In the genomic region with DNA sequence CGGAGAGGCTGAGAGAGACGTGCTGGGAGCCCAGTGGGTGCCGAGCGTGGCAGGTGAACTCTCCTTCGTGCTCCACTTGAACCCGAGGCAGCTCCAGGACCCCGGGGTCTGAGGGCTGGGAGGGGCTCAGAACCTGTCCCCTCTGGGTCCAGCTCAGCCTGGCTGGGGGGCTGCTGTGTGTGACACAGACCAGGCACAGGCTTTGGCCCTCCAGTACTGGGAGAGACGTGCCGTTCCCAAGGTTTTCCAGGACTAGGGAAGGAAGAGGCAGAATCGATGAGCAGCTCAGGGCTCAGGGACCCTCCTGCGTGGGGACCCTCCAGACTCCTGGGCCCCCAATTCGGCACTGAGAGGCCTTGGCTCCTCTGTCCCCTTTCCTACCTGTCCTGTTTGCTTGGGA, we compare ENCODE assay signal across 32 cellular contexts. TPM values are rescaled to one million over a fixed set of nuclear protein-coding genes. Genes with fewer than 3 reads are reported as not detected.
DNase-seq lines count a peak whose midpoint lies in the region; ATAC-seq, FAIRE-seq and TF ChIP-seq lines count a peak whose summit lies in the region.
"Had no signal": no experiment of that assay in that cellular context is flagged by ENCODE, and none has a peak within 500 bp of the region (broad histone marks: within the 10 kb centered on the region; RNA-seq: fewer than 3 reads in every experiment).

No MANE protein-coding gene starts in this region.

- no peaks in the 10 kb centered on the region for H3K36me3 ChIP-seq in kidney (ENCODE audit: control insufficient read depth in 1 of 2, insufficient read depth in 2 of 2, low read length in 2 of 2)
- peaks cover 39% of the 10 kb centered on the region for H3K36me3 ChIP-seq in OCI-LY7 (ENCODE audit: insufficient read depth, low read length)
- H3K36me3 ChIP-seq: BE2C had no signal

- no peak overlapping the region for H2AFZ ChIP-seq in OCI-LY7 (ENCODE audit: low read length)

- TF ChIP-seq CTCF in kidney (IDR thresholded peaks at IDR 0.05; ENCODE audit: borderline replicate concordance, extremely low read depth, insufficient read depth): no peak
- no peak for TF ChIP-seq CTCF in GM13976 (IDR thresholded peaks at IDR 0.05; ENCODE audit: borderline replicate concordance, control extremely low read depth, extremely low read depth, insufficient read depth, missing control alignments)
- TF ChIP-seq CTCF in OCI-LY7 (conservative IDR thresholded peaks at IDR 0.05; ENCODE audit: low read length): no peak

- no peak overlapping the region for H3K4me3 ChIP-seq in kidney (ENCODE audit: low read length in 2 of 2)
- no peak overlapping the region for H3K4me3 ChIP-seq in OCI-LY7 (ENCODE audit: low read depth, low read length, poor library complexity, severe bottlenecking)
- H3K4me3 ChIP-seq: BLaER1, GM12878 had no signal

- in situ Hi-C loops in GM13976 (cut with MboI; ENCODE audit: low sequenced_read_pairs, unreplicated experiment): no loop called here

- H3K27ac ChIP-seq in kidney (ENCODE audit: low read depth in 2 of 2, low read length in 2 of 2) (no peak overlapping the region), OCI-LY7 (ENCODE audit: low read depth, low read length, poor library complexity, severe bottlenecking) (no peak overlapping the region)
- H3K27ac ChIP-seq: BLaER1 had no signal

- no TSS peak for BruUV-seq in OCI-LY7 (replicated peaks; lab: Mats Ljungman, UMichigan)

- H3K79me2 ChIP-seq in OCI-LY7 (ENCODE audit: insufficient read depth, low read depth, low read length): peaks cover 13% of the 10 kb centered on the region; the same call in 1 of the 2 replicates

- H3K4me1 Mint-ChIP-seq in dendritic cell treated with granulocyte-macrophage colony-stimulating factor and Interleukin-4, amounts not matched to agents 40 ng/mL and 50 ng/mL, for 4 days (ENCODE audit: low read depth): peaks cover 55% of the 10 kb centered on the region
- peaks cover 61% of the 10 kb centered on the region for H3K4me1 Mint-ChIP-seq in stimulated activated memory B cell treated with anti-CD40 and anti-IgM and Interleukin-4, amounts not matched to agents 10 μg/mL and 1 μg/mL and 100 μg/mL, for 72 hours

- FAIRE-seq in kidney (lab: Jason Lieb, UNC): no peak
- FAIRE-seq in HTR-8/SVneo (lab: Jason Lieb, UNC): no peak
- FAIRE-seq: A204.1, GM12878, GM12892, GM19239 had no signal

- H3K27ac Mint-ChIP-seq in dendritic cell treated with granulocyte-macrophage colony-stimulating factor and Interleukin-4, amounts not matched to agents 40 ng/mL and 50 ng/mL, for 4 days: peak overlapping the region; percentile 50
- peak overlapping the region; percentile 71 for H3K27ac Mint-ChIP-seq in stimulated activated memory B cell treated with anti-CD40 and anti-IgM and Interleukin-4, amounts not matched to agents 10 μg/mL and 1 μg/mL and 100 μg/mL, for 72 hours
- H3K27ac Mint-ChIP-seq: CD4-positive, CD25-positive, alpha-beta regulatory T cell had no signal

- POLR2A ChIA-PET in OCI-LY7 (lab: Charles Lee): no interaction called here

- CTCF ChIA-PET in OCI-LY7 (lab: Charles Lee; ENCODE audit: unreplicated experiment): no interaction called here

- H3K4me1 ChIP-seq in kidney (ENCODE audit: control insufficient read depth in 1 of 2, insufficient read depth in 1 of 2, low read depth in 1 of 2, low read length in 2 of 2): no peaks in the 10 kb centered on the region
- H3K4me1 ChIP-seq in OCI-LY7 (ENCODE audit: insufficient read depth, low read length, poor library complexity, severe bottlenecking): peaks cover 24% of the 10 kb centered on the region
- H3K4me1 ChIP-seq: BE2C had no signal

- no peak overlapping the region for H3K4me2 ChIP-seq in OCI-LY7 (ENCODE audit: low read length)

- H3K4me3 Mint-ChIP-seq in dendritic cell treated with granulocyte-macrophage colony-stimulating factor and Interleukin-4, amounts not matched to agents 40 ng/mL and 50 ng/mL, for 4 days: no peak overlapping the region
- H3K4me3 Mint-ChIP-seq in stimulated activated memory B cell treated with anti-CD40 and anti-IgM and Interleukin-4, amounts not matched to agents 10 μg/mL and 1 μg/mL and 100 μg/mL, for 72 hours: no peak overlapping the region
- H3K4me3 Mint-ChIP-seq: CD4-positive, alpha-beta memory T cell; CD4-positive, CD25-positive, alpha-beta regulatory T cell; CD8-positive, alpha-beta memory T cell had no signal

- H3K9me3 ChIP-seq in kidney (ENCODE audit: control insufficient read depth in 1 of 2, low read length in 2 of 2) (no peaks in the 10 kb centered on the region), OCI-LY7 (ENCODE audit: low read length) (no peaks in the 10 kb centered on the region)
- H3K9me3 ChIP-seq: BE2C, BLaER1 had no signal

- intact Hi-C loops in dendritic cell treated with granulocyte-macrophage colony-stimulating factor and Interleukin-4, amounts not matched to agents 40 ng/mL and 50 ng/mL, for 4 days (cut with micrococcal nuclease): no loop called here
- intact Hi-C loops in kidney (cut with DNase I): no loop called here
- intact Hi-C loops in OCI-LY7 (cut with micrococcal nuclease; ENCODE audit: unreplicated experiment): no loop called here

- DNase-seq in kidney (peak; percentile 51), NCI-H1092 (lab: John Stamatoyannopoulos, UW) (no peak), GM13976 (ENCODE audit: low spot score) (no peak), HTR-8/SVneo (ENCODE audit: insufficient read length, low spot score) (no peak), OCI-LY7 (ENCODE audit: low spot score) (no peak)
- DNase-seq: 8988T; ACHN; BE2C; C1 segment of cervical spinal cord; CD4-positive, alpha-beta memory T cell; CD4-positive, CD25-positive, alpha-beta regulatory T cell; CD8-positive, alpha-beta memory T cell; COR-L47; DMS 273 treated with DMSO at 0.1 percent for 48 hours; DMS153; DMS53; DMS79; DND-41; EL; GDM1 had no signal

- no peaks in the 10 kb centered on the region for H3K9me3 Mint-ChIP-seq in dendritic cell treated with granulocyte-macrophage colony-stimulating factor and Interleukin-4, amounts not matched to agents 40 ng/mL and 50 ng/mL, for 4 days
- H3K9me3 Mint-ChIP-seq in stimulated activated memory B cell treated with anti-CD40 and anti-IgM and Interleukin-4, amounts not matched to agents 10 μg/mL and 1 μg/mL and 100 μg/mL, for 72 hours: no peaks in the 10 kb centered on the region
- H3K9me3 Mint-ChIP-seq: CD4-positive, CD25-positive, alpha-beta regulatory T cell; CD8-positive, alpha-beta memory T cell had no signal

- H3K9me2 ChIP-seq in OCI-LY7 (ENCODE audit: insufficient read depth, low read length): no peaks in the 10 kb centered on the region

- H3K27me3 Mint-ChIP-seq in dendritic cell treated with granulocyte-macrophage colony-stimulating factor and Interleukin-4, amounts not matched to agents 40 ng/mL and 50 ng/mL, for 4 days: peaks cover 2% of the 10 kb centered on the region
- H3K27me3 Mint-ChIP-seq in stimulated activated memory B cell treated with anti-CD40 and anti-IgM and Interleukin-4, amounts not matched to agents 10 μg/mL and 1 μg/mL and 100 μg/mL, for 72 hours: no peaks in the 10 kb centered on the region

- H4K20me1 ChIP-seq in OCI-LY7 (ENCODE audit: insufficient read depth, low read length): no peaks in the 10 kb centered on the region
- H4K20me1 ChIP-seq: BLaER1 had no signal

- H3K36me3 Mint-ChIP-seq in dendritic cell treated with granulocyte-macrophage colony-stimulating factor and Interleukin-4, amounts not matched to agents 40 ng/mL and 50 ng/mL, for 4 days (ENCODE audit: low read depth): peaks cover 43% of the 10 kb centered on the region
- H3K36me3 Mint-ChIP-seq in stimulated activated memory B cell treated with anti-CD40 and anti-IgM and Interleukin-4, amounts not matched to agents 10 μg/mL and 1 μg/mL and 100 μg/mL, for 72 hours: peaks cover 52% of the 10 kb centered on the region
- H3K36me3 Mint-ChIP-seq: CD4-positive, alpha-beta memory T cell; CD4-positive, CD25-positive, alpha-beta regulatory T cell; CD8-positive, alpha-beta memory T cell had no signal

- no peak overlapping the region for H3K9ac ChIP-seq in kidney (ENCODE audit: low read length in 2 of 2)

- ATAC-seq in stimulated activated memory B cell treated with anti-CD40 and anti-IgM and Interleukin-4, amounts not matched to agents 10 μg/mL and 1 μg/mL and 100 μg/mL, for 72 hours: no peak
- ATAC-seq: GM12878 had no signal

RNA-seq across cellular contexts. Expression of gene SIGLEC10, which starts 2.3 kb away (rescaled TPM):
- total RNA-seq in kidney (33.8 TPM), OCI-LY7 (2022) (23.3 and 26.6 TPM in 2 replicates)
- 0.34 TPM for polyA plus RNA-seq in kidney (ENCODE audit: insufficient read depth, low read depth, low replicate concordance)
- 20.7 and 25.2 TPM in 2 replicates for total RNA-seq in OCI-LY7 (2014; rRNA removed; shearing (Covaris generic))
- total RNA-seq: A673, Daoy, G401 had no signal
- polyA plus RNA-seq: AG04450 had no signal

RNA-seq across cellular contexts. Expression of gene C19orf84, which starts 24.8 kb away (rescaled TPM):
- total RNA-seq in kidney: not detected
- polyA plus RNA-seq in kidney (ENCODE audit: insufficient read depth, low read depth, low replicate concordance): not detected
- total RNA-seq in OCI-LY7 (2014; rRNA removed; shearing (Covaris generic)): not detected in 2 replicates
- not detected in 2 replicates for total RNA-seq in OCI-LY7 (2022)
- total RNA-seq: A673; CD4-positive, alpha-beta memory T cell; CD4-positive, CD25-positive, alpha-beta regulatory T cell; CD8-positive, alpha-beta memory T cell; Daoy; G401 had no signal
- polyA plus RNA-seq: AG04450; CD14-positive monocyte; CD4-positive, alpha-beta memory T cell; CD4-positive, CD25-positive, alpha-beta regulatory T cell; CD8-positive, alpha-beta memory T cell had no signal

RNA-seq across cellular contexts. Expression of gene LIM2, which starts 27.4 kb away (rescaled TPM):
- total RNA-seq in kidney (not detected), OCI-LY7 (2022) (not detected in 2 replicates)
- not detected for polyA plus RNA-seq in kidney (ENCODE audit: insufficient read depth, low read depth, low replicate concordance)
- total RNA-seq in OCI-LY7 (2014; rRNA removed; shearing (Covaris generic)): not detected in 2 replicates
- total RNA-seq: A673; CD4-positive, alpha-beta memory T cell; CD4-positive, CD25-positive, alpha-beta regulatory T cell; Daoy; G401; GM12878 had no signal
- polyA plus RNA-seq: AG04450; CD14-positive monocyte; CD4-positive, alpha-beta memory T cell; CD4-positive, CD25-positive, alpha-beta regulatory T cell; GM12878 had no signal

RNA-seq across cellular contexts. Expression of gene NKG7, which starts 42.7 kb away (rescaled TPM):
- 7.9 TPM for total RNA-seq in kidney
- 3.5 TPM for polyA plus RNA-seq in kidney (ENCODE audit: insufficient read depth, low read depth, low replicate concordance)
- total RNA-seq in OCI-LY7 (2014; rRNA removed; shearing (Covaris generic)): not detected in 2 replicates
- total RNA-seq in OCI-LY7 (2022): not detected in 2 replicates
- total RNA-seq: A673, Daoy, G401 had no signal
- polyA plus RNA-seq: AG04450 had no signal

RNA-seq across cellular contexts. Expression of gene SIGLEC8, which starts 43.1 kb away (rescaled TPM):
- total RNA-seq in kidney: 1.8 TPM
- polyA plus RNA-seq in kidney (ENCODE audit: insufficient read depth, low read depth, low replicate concordance): not detected
- not detected in 2 replicates for total RNA-seq in OCI-LY7 (2014; rRNA removed; shearing (Covaris generic))
- total RNA-seq in OCI-LY7 (2022): not detected in 2 replicates
- total RNA-seq: A673; CD4-positive, alpha-beta memory T cell; CD4-positive, CD25-positive, alpha-beta regulatory T cell; CD8-positive, alpha-beta memory T cell; Daoy; G401; GM12878 had no signal
- polyA plus RNA-seq: AG04450; CD14-positive monocyte; CD4-positive, alpha-beta memory T cell; CD4-positive, CD25-positive, alpha-beta regulatory T cell; CD8-positive, alpha-beta memory T cell; GM12878 had no signal
